22 cellular contexts compared by ENCODE assay signal in the genomic region with DNA sequence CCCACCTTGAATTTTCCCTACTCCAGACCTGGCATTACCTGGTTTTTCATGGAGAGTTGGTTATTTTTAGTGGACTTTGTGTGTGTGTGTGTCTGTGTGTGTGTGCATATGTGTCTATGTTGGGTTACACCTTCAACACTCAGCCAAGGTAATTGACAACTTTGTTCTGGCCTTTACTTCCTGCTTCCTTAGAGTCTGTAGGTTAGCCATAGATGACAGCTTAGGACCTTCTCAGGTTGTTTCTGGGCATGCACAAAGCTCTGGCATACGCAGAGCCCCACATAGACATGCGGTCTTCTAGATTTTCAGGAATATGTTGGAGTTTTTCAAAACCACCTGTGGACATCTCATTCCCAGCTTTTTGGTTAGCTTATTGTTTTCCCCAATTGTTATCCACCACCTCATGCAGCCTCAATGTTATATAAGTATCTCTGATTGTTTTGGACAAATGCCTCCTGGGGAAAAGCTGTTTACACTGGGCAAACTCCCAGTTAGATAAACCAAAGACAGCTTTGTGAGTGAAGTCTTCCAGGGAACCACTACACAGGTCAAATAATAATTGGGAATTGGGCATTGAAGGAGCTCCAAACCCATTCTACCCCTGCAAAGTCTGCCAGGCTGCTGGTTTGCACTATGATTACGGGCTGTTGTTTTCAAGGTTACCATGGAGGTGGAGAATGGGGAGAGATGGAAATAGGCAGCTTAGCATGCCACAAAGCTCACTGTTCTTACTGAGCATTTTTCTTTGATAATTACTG.
DNase-seq lines count a peak whose midpoint lies in the region; ATAC-seq, FAIRE-seq and TF ChIP-seq lines count a peak whose summit lies in the region.
"Had no signal": no experiment of that assay in that cellular context is flagged by ENCODE, and none has a peak within 500 bp of the region (broad histone marks: within the 10 kb centered on the region; RNA-seq: fewer than 3 reads in every experiment).

No MANE protein-coding gene starts in this region.

- TF ChIP-seq RAD21 in liver (IDR thresholded peaks at IDR 0.05) (peak in 1 of 2 donors; percentile 20), HepG2 (CRISPR knock-in tag; IDR thresholded peaks at IDR 0.05) (no peak)

- TF ChIP-seq CTCF in liver (IDR thresholded peaks at IDR 0.05; ENCODE audit: low read depth, low read length, missing input control), result no peak
- TF ChIP-seq CTCF in HepG2 (CRISPR knock-in tag; IDR thresholded peaks at IDR 0.05), result no peak
- no peak for TF ChIP-seq CTCF in keratinocyte (optimal IDR thresholded peaks at IDR 0.05 in 1 of 3, IDR thresholded peaks at IDR 0.05 in 1 of 3, conservative IDR thresholded peaks at IDR 0.05 in 1 of 3; ENCODE audit: extremely low read depth in 1 of 3, insufficient read depth in 2 of 3, low read length in 3 of 3)
- TF ChIP-seq CTCF in spleen (IDR thresholded peaks at IDR 0.05 in 8 of 11, conservative IDR thresholded peaks at IDR 0.05 in 3 of 11), result no peak
- TF ChIP-seq CTCF in colonic mucosa (IDR thresholded peaks at IDR 0.05), result no peak

- no peak for TF ChIP-seq POLR2A in HepG2 (IDR thresholded peaks at IDR 0.05; ENCODE audit: insufficient read depth in 1 of 2, low read depth in 2 of 2, low read length in 2 of 2)
- TF ChIP-seq POLR2A in spleen (IDR thresholded peaks at IDR 0.05), result no peak

- WGBS in liver, result 59% methylated on average over 3 of the region's 3 CpGs
- 52% methylated on average over 3 of the region's 3 CpGs for WGBS in HepG2 (ENCODE audit: low lambda C conversion rate)
- 81 to 96% (median 89%) methylated on average over 3 of the region's 3 CpGs for WGBS in spleen, 5 donors

- H3K9me3 ChIP-seq in liver (ENCODE audit: control insufficient read depth in 4 of 4, low read length in 3 of 4) (no peaks in the 10 kb centered on the region), HepG2 (ENCODE audit: low read length) (no peaks in the 10 kb centered on the region), keratinocyte (ENCODE audit: control insufficient read depth, low read depth, low read length) (no peaks in the 10 kb centered on the region), spleen (peaks cover 0 to 5% (median 0%) of the 10 kb centered on the region in 8 donors), colonic mucosa (no peaks in the 10 kb centered on the region)

- no peaks in the 10 kb centered on the region for H3K27me3 ChIP-seq in liver (ENCODE audit: control insufficient read depth in 4 of 4, insufficient read depth in 4 of 4, low read length in 3 of 4)
- H3K27me3 ChIP-seq in HepG2 (ENCODE audit: control insufficient read depth in 1 of 2, insufficient read depth in 2 of 2, low read length in 2 of 2), result no peaks in the 10 kb centered on the region
- no peaks in the 10 kb centered on the region for H3K27me3 ChIP-seq in keratinocyte (ENCODE audit: control insufficient read depth, extremely low read depth, insufficient read depth, low read length)
- peaks cover 0 to 20% (median 0%) of the 10 kb centered on the region in 7 donors for H3K27me3 ChIP-seq in spleen (replicated peaks in 1 of 7)
- H3K27me3 ChIP-seq in colonic mucosa, result no peaks in the 10 kb centered on the region

- H4K20me1 ChIP-seq in HepG2 (ENCODE audit: insufficient read depth, low read length), result no peaks in the 10 kb centered on the region
- H4K20me1 ChIP-seq in keratinocyte (ENCODE audit: control insufficient read depth, extremely low read depth, insufficient read depth, low read length), result no peaks in the 10 kb centered on the region

- H3K79me2 ChIP-seq in HepG2 (ENCODE audit: insufficient read depth, low read length) (no peaks in the 10 kb centered on the region), keratinocyte (ENCODE audit: control insufficient read depth, insufficient read depth, low read length) (no peaks in the 10 kb centered on the region)

- POLR2A ChIA-PET in HepG2 (lab: Yijun Ruan, JAX), result no interaction called here

- no TSS peak for BruUV-seq in HepG2 (replicated peaks; lab: Mats Ljungman, UMichigan)

- DNase-seq in HepG2 (ENCODE audit: low spot score) (no peak), cerebellar cortex (ENCODE audit: low spot score) (peak; percentile 35), keratinocyte (ENCODE audit: low read depth, low spot score) (no peak), spleen (no peak), NCI-H446 (lab: John Stamatoyannopoulos, UW) (no peak), colonic mucosa (no peak)
- DNase-seq: activated CD4-positive, alpha-beta T cell treated with anti-CD3 and anti-CD28 coated beads, Interleukin-2, amount 50 U/mL, for 1 hour; activated gamma-delta T cell treated with Interleukin-2 at 50 U/mL for 16 hours; amniotic stem cell; CD4-positive, CD25-positive, alpha-beta regulatory T cell; DMS79; effector memory CD4-positive, alpha-beta T cell; MM.1S; NCI-H510A; posterior cingulate gyrus; substantia nigra; T-cell had no signal

- no peak for FAIRE-seq in HepG2 (lab: Jason Lieb, UNC)
- FAIRE-seq in keratinocyte (lab: Jason Lieb, UNC), result peak; percentile 65
- FAIRE-seq: urothelium cell line had no signal

- H2AFZ ChIP-seq in HepG2 (ENCODE audit: low read length) (no peak overlapping the region), keratinocyte (ENCODE audit: control insufficient read depth, low read length) (no peak overlapping the region)

- H3K36me3 ChIP-seq in liver (ENCODE audit: control insufficient read depth in 4 of 4, insufficient read depth in 3 of 4, low read depth in 1 of 4, low read length in 3 of 4), result no peaks in the 10 kb centered on the region
- H3K36me3 ChIP-seq in HepG2 (replicated peaks in 1 of 2; ENCODE audit: control insufficient read depth in 1 of 2, insufficient read depth in 2 of 2, low read length in 2 of 2), result no peaks in the 10 kb centered on the region
- no peaks in the 10 kb centered on the region for H3K36me3 ChIP-seq in keratinocyte (ENCODE audit: control insufficient read depth in 2 of 2, extremely low read depth in 1 of 2, insufficient read depth in 2 of 2, low read length in 2 of 2)
- H3K36me3 ChIP-seq in spleen, result no peaks in the 10 kb centered on the region
- no peaks in the 10 kb centered on the region for H3K36me3 ChIP-seq in colonic mucosa

- H3K27ac ChIP-seq in liver (ENCODE audit: low read depth in 1 of 2, low read length in 2 of 2) (peak overlapping the region; percentile 55 to 58), HepG2 (ENCODE audit: extremely low read length, insufficient read depth, low read length) (no peak overlapping the region), keratinocyte (ENCODE audit: control insufficient read depth, insufficient read depth, low read length) (peak overlapping the region; percentile 68), spleen (no peak overlapping the region), colonic mucosa (no peak overlapping the region)

- no peak for TF ChIP-seq EP300 in HepG2 (IDR thresholded peaks at IDR 0.05; ENCODE audit: low read depth in 2 of 2, low read length in 2 of 2)
- no peak for TF ChIP-seq EP300 in HepG2 (CRISPR knock-in tag; IDR thresholded peaks at IDR 0.05; ENCODE audit: borderline replicate concordance)

- dilution Hi-C loops in keratinocyte (cut with MboI; ENCODE audit: extremely low pct_ligation_motif_present, low sequenced_read_pairs), result no loop called here

- ATAC-seq in HepG2 (no peak), HG03039 (IDR thresholded peaks at IDR 0.05; ENCODE audit: unreplicated experiment) (no peak)
- ATAC-seq: natural killer cell treated with Interleukin-12 subunit alpha and Interleukin-12 subunit beta and Interleukin-15 and Interleukin-18, amount 100 ng/mL, for 72 hours; T-cell had no signal

- CTCF ChIA-PET in HepG2 (lab: Yijun Ruan, JAX; ENCODE audit: low intra/inter-chr PET ratio, low total read pairs), result no interaction called here

- H3K9ac ChIP-seq in liver (ENCODE audit: low read depth in 1 of 2, low read length in 2 of 2) (no peak overlapping the region), HepG2 (ENCODE audit: insufficient read depth, low read depth, low read length) (no peak overlapping the region), keratinocyte (ENCODE audit: control insufficient read depth, extremely low read depth, insufficient read depth, low read length) (no peak overlapping the region), colonic mucosa (ENCODE audit: low read depth in 2 of 2, low read length in 2 of 2) (no peak overlapping the region)

- no peak overlapping the region for H3K4me3 ChIP-seq in liver (ENCODE audit: low read depth in 1 of 3, low read length in 3 of 3)
- no peak overlapping the region for H3K4me3 ChIP-seq in HepG2 (replicated peaks in 1 of 3; ENCODE audit: insufficient read depth in 1 of 3, low read depth in 2 of 3, low read length in 3 of 3)
- H3K4me3 ChIP-seq in keratinocyte (ENCODE audit: control insufficient read depth in 2 of 3, extremely low read depth in 1 of 3, insufficient read depth in 2 of 3, low read depth in 1 of 3, low read length in 3 of 3), result no peak overlapping the region
- H3K4me3 ChIP-seq in spleen, result no peak overlapping the region
- H3K4me3 ChIP-seq in colonic mucosa, result no peak overlapping the region
- H3K4me3 ChIP-seq: smooth muscle cell had no signal

- in situ Hi-C loops in HepG2 (cut with HindIII; ENCODE audit: extremely low pct_ligation_motif_present, low pct_unique_long_range_greater_than_20kb), result no loop called here

- H3K9me1 ChIP-seq in keratinocyte (ENCODE audit: control insufficient read depth, extremely low read depth, insufficient read depth, low read length), result no peaks in the 10 kb centered on the region

- H3K4me2 ChIP-seq in HepG2 (ENCODE audit: low read depth, low read length) (no peak overlapping the region), keratinocyte (ENCODE audit: control insufficient read depth, extremely low read depth, insufficient read depth, low read depth, low read length) (no peak overlapping the region)
- H3K4me2 ChIP-seq: smooth muscle cell had no signal

- H3K4me1 ChIP-seq in liver (ENCODE audit: control insufficient read depth in 4 of 4, insufficient read depth in 4 of 4, low read length in 3 of 4) (peaks cover 7 to 22% (median 18%) of the 10 kb centered on the region in 4 donors), HepG2 (ENCODE audit: insufficient read depth, low read length) (no peaks in the 10 kb centered on the region), keratinocyte (ENCODE audit: control insufficient read depth, extremely low read depth, insufficient read depth, low read length) (peaks cover 26% of the 10 kb centered on the region), spleen (no peaks in the 10 kb centered on the region), colonic mucosa (no peaks in the 10 kb centered on the region)

- intact Hi-C loops in HepG2 (cut with micrococcal nuclease; ENCODE audit: unreplicated experiment) (no loop called here), spleen (cut with DNase I; ENCODE audit: low total_unique reads) (no loop called here), colonic mucosa (cut with DNase I) (no loop called here)

TF ChIP-seq in liver, 16 proteins besides CTCF, POLR2A, EP300 and RAD21 (continues in another document):
- TF ChIP-seq FOXA1 (IDR thresholded peaks at IDR 0.05) (peak; percentile 75), RXRA (IDR thresholded peaks at IDR 0.05) (peak; percentile 9 to 36), FOXA2 (IDR thresholded peaks at IDR 0.05) (peak; percentile 84), HNF4G (IDR thresholded peaks at IDR 0.05) (no peak)

TF ChIP-seq in HepG2, 621 proteins besides CTCF, POLR2A, EP300 and RAD21 (continues in another document):
- no peak for TF ChIP-seq CBX2 (IDR thresholded peaks at IDR 0.05; ENCODE audit: low read depth, low read length)
- TF ChIP-seq CBX2 (CRISPR knock-in tag; IDR thresholded peaks at IDR 0.05; ENCODE audit: low read depth), result no peak

Comparison
In these comparisons a context has a peak if more than half of its experiments do, and no peak if none do; other contexts are left out.
1. H3K27ac ChIP-seq: peak in liver (2 of 2) and keratinocyte (single experiment); none in HepG2 (single experiment), spleen (0 of 8) and colonic mucosa (single experiment).